1 cellular context compared by ENCODE assay signal in the genomic region with DNA sequence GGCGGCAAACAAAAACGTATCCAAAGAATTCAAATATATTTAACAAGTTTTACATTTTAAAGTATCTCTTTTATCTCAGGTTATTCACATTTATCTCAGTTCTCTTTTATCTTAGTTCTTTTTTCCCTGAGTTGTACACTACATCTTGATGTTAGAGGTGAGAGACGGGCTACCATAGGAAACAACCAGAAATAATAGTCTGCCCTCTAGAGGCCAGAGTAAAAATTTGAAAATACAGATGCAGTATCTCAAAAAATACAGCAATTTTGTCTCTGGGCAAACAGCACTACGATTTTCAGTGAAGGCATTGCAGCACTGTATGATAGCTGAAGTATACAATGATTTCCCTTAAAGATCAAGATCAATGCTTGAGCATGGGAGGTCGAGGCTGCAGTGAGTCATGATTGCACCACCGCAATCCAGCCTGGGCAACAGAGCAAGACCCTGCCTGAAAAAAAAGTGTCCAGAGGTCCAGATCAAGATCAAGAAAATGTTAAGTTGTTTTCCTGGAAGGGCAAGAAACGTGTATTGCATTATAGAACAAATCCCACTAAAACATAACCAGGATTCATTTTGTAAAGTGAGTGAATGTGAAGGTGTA.
TF ChIP-seq lines count a peak whose summit lies in the region.

No MANE protein-coding gene starts in this region.

TF ChIP-seq in HEK293, 187 proteins besides CTCF, POLR2A, EP300 and RAD21:
- TF ChIP-seq, protein P1, sequence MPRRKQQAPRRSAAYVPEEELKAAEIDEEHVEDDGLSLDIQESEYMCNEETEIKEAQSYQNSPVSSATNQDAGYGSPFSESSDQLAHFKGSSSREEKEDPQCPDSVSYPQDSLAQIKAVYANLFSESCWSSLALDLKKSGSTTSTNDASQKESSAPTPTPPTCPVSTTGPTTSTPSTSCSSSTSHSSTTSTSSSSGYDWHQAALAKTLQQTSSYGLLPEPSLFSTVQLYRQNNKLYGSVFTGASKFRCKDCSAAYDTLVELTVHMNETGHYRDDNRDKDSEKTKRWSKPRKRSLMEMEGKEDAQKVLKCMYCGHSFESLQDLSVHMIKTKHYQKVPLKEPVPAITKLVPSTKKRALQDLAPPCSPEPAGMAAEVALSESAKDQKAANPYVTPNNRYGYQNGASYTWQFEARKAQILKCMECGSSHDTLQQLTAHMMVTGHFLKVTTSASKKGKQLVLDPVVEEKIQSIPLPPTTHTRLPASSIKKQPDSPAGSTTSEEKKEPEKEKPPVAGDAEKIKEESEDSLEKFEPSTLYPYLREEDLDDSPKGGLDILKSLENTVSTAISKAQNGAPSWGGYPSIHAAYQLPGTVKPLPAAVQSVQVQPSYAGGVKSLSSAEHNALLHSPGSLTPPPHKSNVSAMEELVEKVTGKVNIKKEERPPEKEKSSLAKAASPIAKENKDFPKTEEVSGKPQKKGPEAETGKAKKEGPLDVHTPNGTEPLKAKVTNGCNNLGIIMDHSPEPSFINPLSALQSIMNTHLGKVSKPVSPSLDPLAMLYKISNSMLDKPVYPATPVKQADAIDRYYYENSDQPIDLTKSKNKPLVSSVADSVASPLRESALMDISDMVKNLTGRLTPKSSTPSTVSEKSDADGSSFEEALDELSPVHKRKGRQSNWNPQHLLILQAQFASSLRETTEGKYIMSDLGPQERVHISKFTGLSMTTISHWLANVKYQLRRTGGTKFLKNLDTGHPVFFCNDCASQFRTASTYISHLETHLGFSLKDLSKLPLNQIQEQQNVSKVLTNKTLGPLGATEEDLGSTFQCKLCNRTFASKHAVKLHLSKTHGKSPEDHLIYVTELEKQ (tag by site-specific recombination; IDR thresholded peaks at IDR 0.05; ENCODE audit: borderline replicate concordance) = no peak
- no peak for TF ChIP-seq MZF1 (tag by site-specific recombination; IDR thresholded peaks at IDR 0.05; ENCODE audit: borderline replicate concordance)
- TF ChIP-seq, protein P2, sequence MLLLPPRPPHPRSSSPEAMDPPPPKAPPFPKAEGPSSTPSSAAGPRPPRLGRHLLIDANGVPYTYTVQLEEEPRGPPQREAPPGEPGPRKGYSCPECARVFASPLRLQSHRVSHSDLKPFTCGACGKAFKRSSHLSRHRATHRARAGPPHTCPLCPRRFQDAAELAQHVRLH (tag by site-specific recombination; IDR thresholded peaks at IDR 0.05) = no peak
- no peak for TF ChIP-seq ZSCAN16 (tag by site-specific recombination; IDR thresholded peaks at IDR 0.05)
- TF ChIP-seq, protein P3, sequence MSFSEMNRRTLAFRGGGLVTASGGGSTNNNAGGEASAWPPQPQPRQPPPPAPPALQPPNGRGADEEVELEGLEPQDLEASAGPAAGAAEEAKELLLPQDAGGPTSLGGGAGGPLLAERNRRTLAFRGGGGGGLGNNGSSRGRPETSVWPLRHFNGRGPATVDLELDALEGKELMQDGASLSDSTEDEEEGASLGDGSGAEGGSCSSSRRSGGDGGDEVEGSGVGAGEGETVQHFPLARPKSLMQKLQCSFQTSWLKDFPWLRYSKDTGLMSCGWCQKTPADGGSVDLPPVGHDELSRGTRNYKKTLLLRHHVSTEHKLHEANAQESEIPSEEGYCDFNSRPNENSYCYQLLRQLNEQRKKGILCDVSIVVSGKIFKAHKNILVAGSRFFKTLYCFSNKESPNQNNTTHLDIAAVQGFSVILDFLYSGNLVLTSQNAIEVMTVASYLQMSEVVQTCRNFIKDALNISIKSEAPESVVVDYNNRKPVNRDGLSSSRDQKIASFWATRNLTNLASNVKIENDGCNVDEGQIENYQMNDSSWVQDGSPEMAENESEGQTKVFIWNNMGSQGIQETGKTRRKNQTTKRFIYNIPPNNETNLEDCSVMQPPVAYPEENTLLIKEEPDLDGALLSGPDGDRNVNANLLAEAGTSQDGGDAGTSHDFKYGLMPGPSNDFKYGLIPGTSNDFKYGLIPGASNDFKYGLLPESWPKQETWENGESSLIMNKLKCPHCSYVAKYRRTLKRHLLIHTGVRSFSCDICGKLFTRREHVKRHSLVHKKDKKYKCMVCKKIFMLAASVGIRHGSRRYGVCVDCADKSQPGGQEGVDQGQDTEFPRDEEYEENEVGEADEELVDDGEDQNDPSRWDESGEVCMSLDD (tag by site-specific recombination; IDR thresholded peaks at IDR 0.05) = no peak
- no peak for TF ChIP-seq ZNF473 (tag by site-specific recombination; IDR thresholded peaks at IDR 0.05)
- peak; percentile 26 for TF ChIP-seq ZNF654 (tag by site-specific recombination; IDR thresholded peaks at IDR 0.05; ENCODE audit: low read depth)
- peak; percentile 95 for TF ChIP-seq ZNF121 (tag by site-specific recombination; IDR thresholded peaks at IDR 0.05)
- no peak for TF ChIP-seq ZNF114 (tag by site-specific recombination; IDR thresholded peaks at IDR 0.05)
- no peak for TF ChIP-seq HOXC10 (CRISPR knock-in tag; IDR thresholded peaks at IDR 0.05)
- no peak for TF ChIP-seq GLI2 (tag by site-specific recombination; IDR thresholded peaks at IDR 0.05; ENCODE audit: borderline replicate concordance, low read depth)
- no peak for TF ChIP-seq SCRT1 (tag by site-specific recombination; IDR thresholded peaks at IDR 0.05; ENCODE audit: borderline replicate concordance)
- TF ChIP-seq, protein P4, sequence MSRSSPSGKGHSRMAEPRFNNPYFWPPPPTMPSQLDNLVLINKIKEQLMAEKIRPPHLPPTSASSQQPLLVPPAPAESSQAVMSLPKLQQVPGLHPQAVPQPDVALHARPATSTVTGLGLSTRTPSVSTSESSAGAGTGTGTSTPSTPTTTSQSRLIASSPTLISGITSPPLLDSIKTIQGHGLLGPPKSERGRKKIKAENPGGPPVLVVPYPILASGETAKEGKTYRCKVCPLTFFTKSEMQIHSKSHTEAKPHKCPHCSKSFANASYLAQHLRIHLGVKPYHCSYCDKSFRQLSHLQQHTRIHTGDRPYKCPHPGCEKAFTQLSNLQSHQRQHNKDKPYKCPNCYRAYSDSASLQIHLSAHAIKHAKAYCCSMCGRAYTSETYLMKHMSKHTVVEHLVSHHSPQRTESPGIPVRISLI (tag by site-specific recombination; IDR thresholded peaks at IDR 0.05) = no peak
- TF ChIP-seq ZNF221 (tag by site-specific recombination; IDR thresholded peaks at IDR 0.05; ENCODE audit: borderline replicate concordance) = no peak
- TF ChIP-seq, protein P5, sequence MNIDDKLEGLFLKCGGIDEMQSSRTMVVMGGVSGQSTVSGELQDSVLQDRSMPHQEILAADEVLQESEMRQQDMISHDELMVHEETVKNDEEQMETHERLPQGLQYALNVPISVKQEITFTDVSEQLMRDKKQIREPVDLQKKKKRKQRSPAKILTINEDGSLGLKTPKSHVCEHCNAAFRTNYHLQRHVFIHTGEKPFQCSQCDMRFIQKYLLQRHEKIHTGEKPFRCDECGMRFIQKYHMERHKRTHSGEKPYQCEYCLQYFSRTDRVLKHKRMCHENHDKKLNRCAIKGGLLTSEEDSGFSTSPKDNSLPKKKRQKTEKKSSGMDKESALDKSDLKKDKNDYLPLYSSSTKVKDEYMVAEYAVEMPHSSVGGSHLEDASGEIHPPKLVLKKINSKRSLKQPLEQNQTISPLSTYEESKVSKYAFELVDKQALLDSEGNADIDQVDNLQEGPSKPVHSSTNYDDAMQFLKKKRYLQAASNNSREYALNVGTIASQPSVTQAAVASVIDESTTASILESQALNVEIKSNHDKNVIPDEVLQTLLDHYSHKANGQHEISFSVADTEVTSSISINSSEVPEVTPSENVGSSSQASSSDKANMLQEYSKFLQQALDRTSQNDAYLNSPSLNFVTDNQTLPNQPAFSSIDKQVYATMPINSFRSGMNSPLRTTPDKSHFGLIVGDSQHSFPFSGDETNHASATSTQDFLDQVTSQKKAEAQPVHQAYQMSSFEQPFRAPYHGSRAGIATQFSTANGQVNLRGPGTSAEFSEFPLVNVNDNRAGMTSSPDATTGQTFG (tag by site-specific recombination; IDR thresholded peaks at IDR 0.05; ENCODE audit: borderline replicate concordance) = no peak
- TF ChIP-seq, protein P6, sequence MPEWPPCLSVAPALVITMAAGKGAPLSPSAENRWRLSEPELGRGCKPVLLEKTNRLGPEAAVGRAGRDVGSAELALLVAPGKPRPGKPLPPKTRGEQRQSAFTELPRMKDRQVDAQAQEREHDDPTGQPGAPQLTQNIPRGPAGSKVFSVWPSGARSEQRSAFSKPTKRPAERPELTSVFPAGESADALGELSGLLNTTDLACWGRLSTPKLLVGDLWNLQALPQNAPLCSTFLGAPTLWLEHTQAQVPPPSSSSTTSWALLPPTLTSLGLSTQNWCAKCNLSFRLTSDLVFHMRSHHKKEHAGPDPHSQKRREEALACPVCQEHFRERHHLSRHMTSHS (tag by site-specific recombination; IDR thresholded peaks at IDR 0.05) = no peak
- TF ChIP-seq ZNF202 (tag by site-specific recombination; IDR thresholded peaks at IDR 0.05; ENCODE audit: borderline replicate concordance) = no peak
- peak; percentile 97 for TF ChIP-seq ZNF664 (tag by site-specific recombination; IDR thresholded peaks at IDR 0.05)
- no peak for TF ChIP-seq SETDB1 (IDR thresholded peaks at IDR 0.05; ENCODE audit: insufficient read length, low read length)
- TF ChIP-seq KLF10 (tag by site-specific recombination; IDR thresholded peaks at IDR 0.05) = no peak
- TF ChIP-seq, protein P7, sequence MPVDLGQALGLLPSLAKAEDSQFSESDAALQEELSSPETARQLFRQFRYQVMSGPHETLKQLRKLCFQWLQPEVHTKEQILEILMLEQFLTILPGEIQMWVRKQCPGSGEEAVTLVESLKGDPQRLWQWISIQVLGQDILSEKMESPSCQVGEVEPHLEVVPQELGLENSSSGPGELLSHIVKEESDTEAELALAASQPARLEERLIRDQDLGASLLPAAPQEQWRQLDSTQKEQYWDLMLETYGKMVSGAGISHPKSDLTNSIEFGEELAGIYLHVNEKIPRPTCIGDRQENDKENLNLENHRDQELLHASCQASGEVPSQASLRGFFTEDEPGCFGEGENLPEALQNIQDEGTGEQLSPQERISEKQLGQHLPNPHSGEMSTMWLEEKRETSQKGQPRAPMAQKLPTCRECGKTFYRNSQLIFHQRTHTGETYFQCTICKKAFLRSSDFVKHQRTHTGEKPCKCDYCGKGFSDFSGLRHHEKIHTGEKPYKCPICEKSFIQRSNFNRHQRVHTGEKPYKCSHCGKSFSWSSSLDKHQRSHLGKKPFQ (tag by site-specific recombination; IDR thresholded peaks at IDR 0.05) = no peak
- no peak for TF ChIP-seq ZFP3 (tag by site-specific recombination; IDR thresholded peaks at IDR 0.05; ENCODE audit: low read depth)
- no peak for TF ChIP-seq GLIS1 (tag by site-specific recombination; IDR thresholded peaks at IDR 0.05)
